In genomic region chr3:11632564-11632963, GRCh38 we compare ENCODE assay signal across 15 cellular contexts. TPM values are rescaled to one million over a fixed set of nuclear protein-coding genes. Genes with fewer than 3 reads are reported as not detected.
DNase-seq lines count a peak whose midpoint lies in the region; ATAC-seq and TF ChIP-seq lines count a peak whose summit lies in the region.
"Had no signal": no experiment of that assay in that cellular context is flagged by ENCODE, and none has a peak within 500 bp of the region (broad histone marks: within the 10 kb centered on the region; RNA-seq: fewer than 3 reads in every experiment).

No MANE protein-coding gene starts in this region.

- H3K4me2 ChIP-seq in mammary epithelial cell (ENCODE audit: insufficient read depth, low read depth, low read length) = no peak overlapping the region

- CTCF ChIA-PET in MCF 10A (lab: Yijun Ruan, JAX) (interaction anchor here (1.0 kb wide), 1 partner anchor 248 kb away, joined by 4 read pairs; no protein-coding TSS in a partner anchor), mammary epithelial cell (lab: Charles Lee; ENCODE audit: low non-redundant PET) (interaction anchor here (0.6 kb wide), 1 partner anchor 298 kb away, joined by 3 read pairs; no protein-coding TSS in a partner anchor)

- H3K9ac ChIP-seq in mammary epithelial cell (ENCODE audit: insufficient read depth, low read length) = no peak overlapping the region

- no peaks in the 10 kb centered on the region for H4K20me1 ChIP-seq in mammary epithelial cell (ENCODE audit: insufficient read depth, low read length)

- intact Hi-C loops in MCF 10A (cut with micrococcal nuclease) (no loop called here), mammary epithelial cell (cut with micrococcal nuclease) (no loop called here), transverse colon (cut with DNase I; ENCODE audit: low total_unique reads) (no loop called here)

- H3K79me2 ChIP-seq in mammary epithelial cell (ENCODE audit: insufficient read depth, low read length) = peaks cover 97% of the 10 kb centered on the region

- peaks cover 8% of the 10 kb centered on the region for H3K36me3 Mint-ChIP-seq in MCF 10A (ENCODE audit: insufficient read depth, unreplicated experiment)
- H3K36me3 Mint-ChIP-seq in T-helper 17 cell (ENCODE audit: low read depth) = no peaks in the 10 kb centered on the region

- H3K9me3 ChIP-seq in mammary epithelial cell (replicated peaks; ENCODE audit: insufficient read depth, low read length) (no peaks in the 10 kb centered on the region), T-helper 17 cell (ENCODE audit: control insufficient read depth, low read length, poor library complexity, severe bottlenecking) (no peaks in the 10 kb centered on the region), mesodermal cell (ENCODE audit: control insufficient read depth, low read length) (no peaks in the 10 kb centered on the region), transverse colon (no peaks in the 10 kb centered on the region)

- H3K36me3 ChIP-seq in mammary epithelial cell (ENCODE audit: insufficient read depth, low read length) (no peaks in the 10 kb centered on the region), mesodermal cell (ENCODE audit: control insufficient read depth, insufficient read depth, low read length) (peaks cover 15% of the 10 kb centered on the region), transverse colon (no peaks in the 10 kb centered on the region)

- no peak for TF ChIP-seq POLR2A in transverse colon (IDR thresholded peaks at IDR 0.05)

- H3K4me1 ChIP-seq in mammary epithelial cell (ENCODE audit: insufficient read depth, low read length) (peaks cover 21% of the 10 kb centered on the region), mesodermal cell (ENCODE audit: control insufficient read depth, insufficient read depth, low read length, poor library complexity, severe bottlenecking) (peaks cover 35% of the 10 kb centered on the region), transverse colon (peaks cover 27 to 94% (median 71%) of the 10 kb centered on the region in 4 donors)

- DNase-seq in MCF 10A (ENCODE audit: unreplicated experiment) (no peak), mammary epithelial cell (no peak), T-helper 17 cell (no peak), transverse colon (no peak), NCI-H510A (lab: John Stamatoyannopoulos, UW) (no peak), superior temporal gyrus (ENCODE audit: extremely low spot score) (no peak)
- DNase-seq: activated CD4-positive, CD25-positive, alpha-beta regulatory T cell; activated T-cell treated with anti-CD3 and anti-CD28 coated beads, Interleukin-2, amount 50 U/mL, for 1 hour; amniotic stem cell; DMS153; effector CD4-positive, alpha-beta T cell; kidney glomerular epithelial cell; SIG-M5 had no signal

- ATAC-seq in T-helper 17 cell (no peak), GM19395 (IDR thresholded peaks at IDR 0.05; ENCODE audit: unreplicated experiment) (no peak)

- H3K27me3 ChIP-seq in mammary epithelial cell (ENCODE audit: insufficient read depth, low read length) = no peaks in the 10 kb centered on the region
- no peaks in the 10 kb centered on the region for H3K27me3 ChIP-seq in transverse colon

- dilution Hi-C loops in mammary epithelial cell (cut with HindIII; ENCODE audit: low sequenced_read_pairs) = no loop called here

- POLR2A ChIA-PET in MCF 10A (lab: Yijun Ruan, JAX) = interaction anchor here (1.5 kb wide), 2 partner anchors 11 to 12 kb away, joined by 3 to 9 read pairs; partner anchors contain the start of gene VGLL4

- in situ Hi-C loops in mammary epithelial cell (cut with MboI; ENCODE audit: low sequenced_read_pairs in 2 of 2) (no loop called here), transverse colon (cut with MboI; ENCODE audit: low pct_ligation_motif_present in 1 of 4, low pct_unique_long_range_greater_than_20kb in 1 of 4, low sequenced_read_pairs in 3 of 4) (no loop called here)

- H3K4me1 Mint-ChIP-seq in MCF 10A (ENCODE audit: insufficient read depth, unreplicated experiment) = peaks cover 41% of the 10 kb centered on the region
- H3K4me1 Mint-ChIP-seq in T-helper 17 cell = peaks cover 41% of the 10 kb centered on the region

- TF ChIP-seq CTCF in MCF 10A (IDR thresholded peaks at IDR 0.05; ENCODE audit: unreplicated experiment) (no peak), mammary epithelial cell (conservative IDR thresholded peaks at IDR 0.05 in 1 of 2, IDR thresholded peaks at IDR 0.05 in 1 of 2; ENCODE audit: extremely low read depth in 1 of 2, insufficient read depth in 1 of 2, low read depth in 1 of 2, low read length in 2 of 2) (no peak), transverse colon (IDR thresholded peaks at IDR 0.05) (no peak)

- BruUV-seq in MCF 10A (replicated peaks; lab: Mats Ljungman, UMichigan) (no TSS peak), mammary epithelial cell (replicated peaks; lab: Mats Ljungman, UMichigan) (no TSS peak)

- WGBS in mammary epithelial cell (ENCODE audit: low coverage, missing lambda C conversion rate) = 90% methylated on average over 2 of the region's 2 CpGs
- 95 to 100% methylated on average over 1 to 2 of the region's 2 CpGs for WGBS in mesodermal cell (ENCODE audit: insufficient coverage in 2 of 2), 2 experiments
- WGBS in transverse colon (ENCODE audit: low coverage in 1 of 2), 2 donors = 39% methylated on average over 2 of the region's 2 CpGs; no CpG with 5 or more reads in 1 of the 2 donors

- H3K27ac Mint-ChIP-seq in MCF 10A (ENCODE audit: low read depth, unreplicated experiment) (peak overlapping the region; percentile 55), T-helper 17 cell (peak overlapping the region; percentile 11)

- no peaks in the 10 kb centered on the region for H3K9me3 Mint-ChIP-seq in MCF 10A (ENCODE audit: unreplicated experiment)

- H2AFZ ChIP-seq in mammary epithelial cell (ENCODE audit: low read depth, low read length) = no peak overlapping the region

- no peak overlapping the region for H3K27ac ChIP-seq in mammary epithelial cell (ENCODE audit: insufficient read depth, low read depth, low read length)
- peak overlapping the region; percentile 46 for H3K27ac ChIP-seq in mesodermal cell (ENCODE audit: low read depth, low read length, severe bottlenecking)
- peak overlapping the region; percentile 6 to 96 (median 60) for H3K27ac ChIP-seq in transverse colon

- TF ChIP-seq EP300 in transverse colon (IDR thresholded peaks at IDR 0.05; ENCODE audit: low read depth) = no peak

- H3K4me3 Mint-ChIP-seq in MCF 10A (ENCODE audit: unreplicated experiment) (no peak overlapping the region), T-helper 17 cell (no peak overlapping the region)

- H3K4me3 ChIP-seq in mammary epithelial cell (replicated peaks in 1 of 3; ENCODE audit: insufficient read depth in 1 of 3, low read depth in 2 of 3, low read length in 3 of 3) = no peak overlapping the region
- no peak overlapping the region for H3K4me3 ChIP-seq in mesodermal cell (ENCODE audit: extremely low read depth, insufficient read depth, low read length, poor library complexity, severe bottlenecking)
- no peak overlapping the region for H3K4me3 ChIP-seq in transverse colon

- no peaks in the 10 kb centered on the region for H3K27me3 Mint-ChIP-seq in MCF 10A (ENCODE audit: insufficient read depth, unreplicated experiment)
- no peaks in the 10 kb centered on the region for H3K27me3 Mint-ChIP-seq in T-helper 17 cell

RNA-seq across cellular contexts. Expression of gene VGLL4, which starts 11.2 kb away (rescaled TPM):
- total RNA-seq in MCF 10A (2022) = 31.3 and 31.7 TPM in 2 replicates
- total RNA-seq in mammary epithelial cell = 10 to 100 TPM; 30.8 to 77.3 TPM
- 31.3 TPM for polyA plus RNA-seq in mammary epithelial cell
- 46.0 TPM for polyA minus RNA-seq in mammary epithelial cell
- 10 to 100 TPM; 18.7 to 20.2 TPM for total RNA-seq in T-helper 17 cell
- 115 TPM for polyA plus RNA-seq in mesodermal cell (2013, experiment 1 of 2)
- 90.5 TPM for polyA plus RNA-seq in mesodermal cell (2013, experiment 2 of 2)
- 100 to 1,000 TPM in 1 of 4 donors, 10 to 100 TPM in 3; 67.3 to 175 (median 95.0) TPM for total RNA-seq in transverse colon
